ENCODE assay signal across 30 cellular contexts in genomic region chr3:11584570-11584969, GRCh38. TPM values are rescaled to one million over a fixed set of nuclear protein-coding genes. Genes with fewer than 3 reads are reported as not detected.
DNase-seq lines count a peak whose midpoint lies in the region; ATAC-seq and TF ChIP-seq lines count a peak whose summit lies in the region.
"Had no signal": no experiment of that assay in that cellular context is flagged by ENCODE, and none has a peak within 500 bp of the region (broad histone marks: within the 10 kb centered on the region; RNA-seq: fewer than 3 reads in every experiment).

No MANE protein-coding gene starts in this region.

- H3K27ac Mint-ChIP-seq in activated naive CD4-positive, alpha-beta T cell treated with anti-CD3 and anti-CD28 coated beads, Interleukin-2, amount 50 U/mL, for 24 hours = peak overlapping the region; percentile 1
- peak overlapping the region; percentile 77 for H3K27ac Mint-ChIP-seq in memory B cell
- H3K27ac Mint-ChIP-seq: activated naive CD4-positive, alpha-beta T cell treated with anti-CD3 and anti-CD28 coated beads for 36 hours had no signal

- 89% methylated on average over 2 of the region's 4 CpGs for WGBS in smooth muscle cell (ENCODE audit: low lambda C conversion rate)

- H3K27ac ChIP-seq in RWPE2 (ENCODE audit: poor library complexity, severe bottlenecking) (peak overlapping the region; percentile 65), smooth muscle cell (ENCODE audit: low read depth) (peak overlapping the region; percentile 96)
- H3K27ac ChIP-seq: cardiac muscle cell, gastrocnemius medialis, KMS-11, WERI-Rb-1 had no signal

- H3K4me2 ChIP-seq in smooth muscle cell = peak overlapping the region; percentile 76
- H3K4me2 ChIP-seq: KMS-11 had no signal

- TF ChIP-seq CTCF in RWPE2 (IDR thresholded peaks at IDR 0.05; ENCODE audit: poor library complexity, severe bottlenecking) (no peak), smooth muscle cell (IDR thresholded peaks at IDR 0.05; ENCODE audit: borderline replicate concordance, insufficient read depth, poor library complexity, severe bottlenecking) (no peak)

- no peak overlapping the region for H3K9ac ChIP-seq in smooth muscle cell (ENCODE audit: low read depth)
- H3K9ac ChIP-seq: KMS-11 had no signal

- no peaks in the 10 kb centered on the region for H3K27me3 Mint-ChIP-seq in activated naive CD4-positive, alpha-beta T cell treated with anti-CD3 and anti-CD28 coated beads, Interleukin-2, amount 50 U/mL, for 24 hours
- H3K27me3 Mint-ChIP-seq in memory B cell = no peaks in the 10 kb centered on the region

- peaks cover 94% of the 10 kb centered on the region for H3K79me2 ChIP-seq in smooth muscle cell (ENCODE audit: low read depth)

- peaks cover 100% of the 10 kb centered on the region for H4K20me1 ChIP-seq in smooth muscle cell (ENCODE audit: low read depth)

- H3K9me3 Mint-ChIP-seq in activated naive CD4-positive, alpha-beta T cell treated with anti-CD3 and anti-CD28 coated beads, Interleukin-2, amount 50 U/mL, for 24 hours = no peaks in the 10 kb centered on the region
- no peaks in the 10 kb centered on the region for H3K9me3 Mint-ChIP-seq in memory B cell
- H3K9me3 Mint-ChIP-seq: activated naive CD4-positive, alpha-beta T cell treated with anti-CD3 and anti-CD28 coated beads for 36 hours; immature natural killer cell had no signal

- peaks cover 11% of the 10 kb centered on the region for H3K36me3 Mint-ChIP-seq in activated naive CD4-positive, alpha-beta T cell treated with anti-CD3 and anti-CD28 coated beads, Interleukin-2, amount 50 U/mL, for 24 hours
- peaks cover 24% of the 10 kb centered on the region for H3K36me3 Mint-ChIP-seq in memory B cell

- H2AFZ ChIP-seq in smooth muscle cell (ENCODE audit: low read depth) = no peak overlapping the region

- no peak for DNase-seq in activated naive CD4-positive, alpha-beta T cell treated with Interleukin-2 at 50 U/mL for 16 hours
- DNase-seq in RWPE2 (ENCODE audit: low spot score) = no peak
- DNase-seq in memory B cell (ENCODE audit: low spot score in 2 of 2) = no peak
- no peak for DNase-seq in smooth muscle cell (lab: John Stamatoyannopoulos, UW; ENCODE audit: unreplicated experiment)
- no peak for DNase-seq in GM03348 (ENCODE audit: low spot score)
- DNase-seq in NCI-H2227 treated with DMSO at 0.1 percent for 48 hours (lab: John Stamatoyannopoulos, UW) = no peak
- DNase-seq: activated CD4-positive, alpha-beta T cell treated with anti-CD3 and anti-CD28 coated beads for 48 hours; activated naive CD4-positive, alpha-beta T cell treated with anti-CD3 and anti-CD28 coated beads for 36 hours; activated T-cell treated with anti-CD3 and anti-CD28 coated beads, Interleukin-2, amount 50 U/mL, for 1 hour; AML-193; gastrocnemius medialis; GDM1; hippocampal formation; immature natural killer cell; mesenchymal stem cell; NCI-H1417 treated with DMSO at 0.1 percent for 48 hours; NCI-H2081 treated with DMSO at 0.1 percent for 48 hours; retina; Right ventricle myocardium superior; small intestine; stimulated activated CD4-positive, alpha-beta T cell treated with anti-CD3 and anti-CD28 coated beads, Interleukin-1b, Interleukin-23, amount 100 ng/mL, for 48 hours; stimulated activated CD8-positive, alpha-beta memory T cell treated with anti-CD3 and anti-CD28 coated beads, Interleukin-4, amount 100 ng/mL, for 48 hours; stomach; T1000; tibial artery; WERI-Rb-1 had no signal

- H3K9me3 ChIP-seq in RWPE2 (ENCODE audit: severe bottlenecking) (no peaks in the 10 kb centered on the region), smooth muscle cell (replicated peaks; ENCODE audit: low read depth) (no peaks in the 10 kb centered on the region)
- H3K9me3 ChIP-seq: gastrocnemius medialis, stomach, tibial artery had no signal

- H3F3A ChIP-seq in smooth muscle cell (ENCODE audit: low read depth) = peaks cover 45% of the 10 kb centered on the region

- H3K4me1 Mint-ChIP-seq in activated naive CD4-positive, alpha-beta T cell treated with anti-CD3 and anti-CD28 coated beads, Interleukin-2, amount 50 U/mL, for 24 hours = peaks cover 86% of the 10 kb centered on the region
- H3K4me1 Mint-ChIP-seq in memory B cell = peaks cover 37% of the 10 kb centered on the region

- no peak overlapping the region for H3K4me3 ChIP-seq in RWPE2 (ENCODE audit: severe bottlenecking)
- H3K4me3 ChIP-seq in smooth muscle cell = no peak overlapping the region
- H3K4me3 ChIP-seq: cardiac muscle cell, gastrocnemius medialis, stomach, tibial artery had no signal

- no peak for ATAC-seq in RWPE2 (ENCODE audit: low read depth)
- ATAC-seq in memory B cell (ENCODE audit: low read depth) = no peak
- ATAC-seq in GM18498 (IDR thresholded peaks at IDR 0.05; ENCODE audit: unreplicated experiment) = no peak
- ATAC-seq: gastrocnemius medialis had no signal

- no peaks in the 10 kb centered on the region for H3K36me3 ChIP-seq in RWPE2 (ENCODE audit: low read depth)
- H3K36me3 ChIP-seq in smooth muscle cell (ENCODE audit: low read depth) = no peaks in the 10 kb centered on the region
- H3K36me3 ChIP-seq: cardiac muscle cell, gastrocnemius medialis, stomach, tibial artery had no signal

- no peaks in the 10 kb centered on the region for H3K27me3 ChIP-seq in RWPE2 (ENCODE audit: insufficient read depth, poor library complexity, severe bottlenecking)
- no peaks in the 10 kb centered on the region for H3K27me3 ChIP-seq in smooth muscle cell (ENCODE audit: low read depth)
- H3K27me3 ChIP-seq: cardiac muscle cell, gastrocnemius medialis, stomach, tibial artery had no signal

- no peak overlapping the region for H3K4me3 Mint-ChIP-seq in activated naive CD4-positive, alpha-beta T cell treated with anti-CD3 and anti-CD28 coated beads, Interleukin-2, amount 50 U/mL, for 24 hours
- H3K4me3 Mint-ChIP-seq in memory B cell = no peak overlapping the region
- H3K4me3 Mint-ChIP-seq: activated naive CD4-positive, alpha-beta T cell treated with anti-CD3 and anti-CD28 coated beads for 36 hours; immature natural killer cell had no signal

- H3K4me1 ChIP-seq in RWPE2 (ENCODE audit: insufficient read depth, poor library complexity, severe bottlenecking) (peaks cover 40% of the 10 kb centered on the region), smooth muscle cell (ENCODE audit: low read depth) (peaks cover 52% of the 10 kb centered on the region)

RNA-seq across cellular contexts. Expression of gene VGLL4, which starts 59.1 kb away (rescaled TPM):
- total RNA-seq in smooth muscle cell = 109 and 149 TPM in 2 replicates
- polyA plus RNA-seq in smooth muscle cell = 64.3 and 72.0 TPM in 2 replicates
